ENCODE assay signal across 8 cellular contexts in genomic region chr2:127422631-127423475, GRCh38. TPM values are rescaled to one million over a fixed set of nuclear protein-coding genes. Genes with fewer than 3 reads are reported as not detected.
DNase-seq lines count a peak whose midpoint lies in the region; ATAC-seq and TF ChIP-seq lines count a peak whose summit lies in the region.

No MANE protein-coding gene starts in this region.

- peak overlapping the region; percentile 62 for H3K4me2 ChIP-seq in trophoblast cell (ENCODE audit: low read length)

- H4K8ac ChIP-seq in trophoblast cell (ENCODE audit: low read depth, low read length) = no peak overlapping the region

- H3K9me3 ChIP-seq in HUES6 (ENCODE audit: control insufficient read depth, insufficient read depth, low read depth, low read length) (no peaks in the 10 kb centered on the region), T-helper 17 cell (ENCODE audit: control insufficient read depth, low read length, poor library complexity, severe bottlenecking) (no peaks in the 10 kb centered on the region), trophoblast cell (ENCODE audit: insufficient read depth, low read depth, low read length) (peaks cover 5% of the 10 kb centered on the region)

- no peak overlapping the region for H3K18ac ChIP-seq in trophoblast cell (ENCODE audit: low read length)

- H3K27ac Mint-ChIP-seq in CD14-positive monocyte (peak overlapping the region in 2 of 7 donors; percentile 30 to 73), T-helper 17 cell (no peak overlapping the region)

- no peaks in the 10 kb centered on the region for H3K79me2 ChIP-seq in trophoblast cell (ENCODE audit: control insufficient read depth, insufficient read depth, low read length, poor library complexity)

- no peak overlapping the region for H4K12ac ChIP-seq in trophoblast cell (ENCODE audit: low read depth, low read length)

- H3K14ac ChIP-seq in trophoblast cell (ENCODE audit: low read length) = no peak overlapping the region

- H2AK5ac ChIP-seq in trophoblast cell (ENCODE audit: low read length) = no peak overlapping the region

- TF ChIP-seq CTCF in CD14-positive monocyte (IDR thresholded peaks at IDR 0.05) (no peak), fibroblast of pulmonary artery (IDR thresholded peaks at IDR 0.05; ENCODE audit: low read length, missing control alignments) (no peak)

- peaks cover 7% of the 10 kb centered on the region for H3K4me1 ChIP-seq in HUES6 (ENCODE audit: control insufficient read depth, insufficient read depth, low read length)
- peaks cover 4 to 7% of the 10 kb centered on the region in 2 experiments for H3K4me1 ChIP-seq in trophoblast cell (ENCODE audit: control insufficient read depth in 1 of 2, insufficient read depth in 2 of 2, low read length in 2 of 2)

- no peak overlapping the region for H3K23ac ChIP-seq in trophoblast cell (ENCODE audit: low read length)

- no peaks in the 10 kb centered on the region for H3K79me1 ChIP-seq in trophoblast cell (ENCODE audit: low read length)

- ATAC-seq in T-helper 17 cell = peak; percentile 75
- ATAC-seq in HG03196 (IDR thresholded peaks at IDR 0.05; ENCODE audit: unreplicated experiment) = no peak

- no CpG with 5 or more reads among the region's 71 CpGs for WGBS in trophoblast cell (ENCODE audit: extremely low coverage, insufficient coverage, insufficient read length)

- peaks cover 0 to 4% (median 2%) of the 10 kb centered on the region in 7 donors for H3K9me3 Mint-ChIP-seq in CD14-positive monocyte

- H3K4me3 Mint-ChIP-seq in CD14-positive monocyte (peak overlapping the region; percentile 75 to 87), T-helper 17 cell (peak overlapping the region; percentile 79)

- H3K36me3 ChIP-seq in HUES6 (ENCODE audit: control insufficient read depth, insufficient read depth, low read length) = no peaks in the 10 kb centered on the region
- no peaks in the 10 kb centered on the region for H3K36me3 ChIP-seq in trophoblast cell (ENCODE audit: control insufficient read depth in 1 of 2, insufficient read depth in 2 of 2, low read length in 2 of 2)

- no peak overlapping the region for H2AFZ ChIP-seq in trophoblast cell (ENCODE audit: insufficient read depth, low read length, poor library complexity)

- H2BK120ac ChIP-seq in trophoblast cell (ENCODE audit: insufficient read depth, low read length, poor library complexity) = no peak overlapping the region

- DNase-seq in CD14-positive monocyte (ENCODE audit: low spot score) = peak; percentile 69
- no peak for DNase-seq in T-helper 17 cell
- no peak for DNase-seq in fibroblast of pulmonary artery (ENCODE audit: low read depth)
- peak in 1 of 2 donors; percentile 51 for DNase-seq in trophoblast cell
- no peak for DNase-seq in HT-29 (ENCODE audit: low spot score)
- no peak for DNase-seq in DMS114 treated with DMSO at 0.1 percent for 48 hours (lab: John Stamatoyannopoulos, UW; ENCODE audit: unreplicated experiment)

- H3K27me3 ChIP-seq in HUES6 (ENCODE audit: control insufficient read depth, insufficient read depth, low read length) (peaks cover 61% of the 10 kb centered on the region), trophoblast cell (ENCODE audit: insufficient read depth, low read length) (peaks cover 22% of the 10 kb centered on the region)

- peaks cover 28 to 38% (median 37%) of the 10 kb centered on the region in 3 donors for H3K27me3 Mint-ChIP-seq in CD14-positive monocyte (ENCODE audit: low read depth in 3 of 3)
- peaks cover 49% of the 10 kb centered on the region for H3K27me3 Mint-ChIP-seq in T-helper 17 cell

- intact Hi-C loops in CD14-positive monocyte (cut with micrococcal nuclease) = loop anchor here in 1 of 2 donors (10.0 kb wide), 2 partner anchors 48 to 102 kb away; partner anchors contain the start of gene IWS1

- H3K4me3 ChIP-seq in HUES6 (ENCODE audit: low read depth, low read length) (peak overlapping the region; percentile 68), fibroblast of pulmonary artery (replicated peaks; ENCODE audit: low read depth, low read length) (peak overlapping the region; percentile 36), trophoblast cell (ENCODE audit: low read depth, low read length) (peak overlapping the region; percentile 33)

- H3K4me1 Mint-ChIP-seq in CD14-positive monocyte (peaks cover 17% of the 10 kb centered on the region), T-helper 17 cell (peaks cover 10% of the 10 kb centered on the region)

- H3K9ac ChIP-seq in HUES6 (ENCODE audit: low read length) (no peak overlapping the region), trophoblast cell (ENCODE audit: low read length) (no peak overlapping the region)

- H3K4ac ChIP-seq in trophoblast cell (ENCODE audit: low read depth, low read length) = no peak overlapping the region

- H4K91ac ChIP-seq in trophoblast cell (ENCODE audit: low read depth, low read length) = no peak overlapping the region

- no peak overlapping the region for H3K27ac ChIP-seq in HUES6 (ENCODE audit: low read depth, low read length)
- H3K27ac ChIP-seq in trophoblast cell (ENCODE audit: low read depth, low read length) = no peak overlapping the region

- H2BK12ac ChIP-seq in trophoblast cell (ENCODE audit: low read length) = no peak overlapping the region

- no peaks in the 10 kb centered on the region for H3K36me3 Mint-ChIP-seq in CD14-positive monocyte
- peaks cover 9% of the 10 kb centered on the region for H3K36me3 Mint-ChIP-seq in T-helper 17 cell (ENCODE audit: low read depth)

- H2BK5ac ChIP-seq in trophoblast cell (ENCODE audit: low read depth, low read length, poor library complexity) = no peak overlapping the region

RNA-seq across cellular contexts. Expression of gene PROC, which starts 4.6 kb away (rescaled TPM):
- polyA plus RNA-seq in CD14-positive monocyte = not detected
- not detected for total RNA-seq in T-helper 17 cell
- polyA plus RNA-seq in trophoblast cell (2013) = 0.26 and 0.46 TPM in 2 replicates
- total RNA-seq in HT-29 (2014; rRNA removed; shearing (Covaris generic)) = 0.74 and 1.3 TPM in 2 replicates

RNA-seq across cellular contexts. Expression of gene MAP3K2, which starts 35.1 kb away (rescaled TPM):
- polyA plus RNA-seq in CD14-positive monocyte = 10 to 100 TPM; 66.3 to 86.4 TPM
- 100 to 1,000 TPM in 1 of 2 donors, 10 to 100 TPM in 1; 91.0 to 100 TPM for total RNA-seq in T-helper 17 cell
- 14.3 and 15.3 TPM in 2 replicates for polyA plus RNA-seq in trophoblast cell (2013)
- total RNA-seq in HT-29 (2014; rRNA removed; shearing (Covaris generic)) = 52.8 and 69.4 TPM in 2 replicates
